Comparison of ENCODE assay signal across 28 cellular contexts in genomic region chr18:35128675-35129074, GRCh38.
DNase-seq lines count a peak whose midpoint lies in the region; ATAC-seq and TF ChIP-seq lines count a peak whose summit lies in the region.
"Had no signal": no experiment of that assay in that cellular context is flagged by ENCODE, and none has a peak within 500 bp of the region (broad histone marks: within the 10 kb centered on the region; RNA-seq: fewer than 3 reads in every experiment).

No MANE protein-coding gene starts in this region.

- peaks cover 74% of the 10 kb centered on the region for H3K4me1 ChIP-seq in left ventricle myocardium inferior
- peaks cover 0 to 42% of the 10 kb centered on the region in 2 donors for H3K4me1 ChIP-seq in right atrium auricular region
- H3K4me1 ChIP-seq: Caco-2 had no signal

- intact Hi-C loops in left ventricle myocardium inferior (cut with micrococcal nuclease): no loop called here
- intact Hi-C loops in activated T-helper 2 cell treated with anti-CD3 and anti-CD28 coated beads, Interferon-gamma antibody, Interleukin-2, Interleukin-4, amounts not matched to agents 10 μg/mL and 5 μg/mL and 100 μg/mL, durations not matched to agents 14 hours and 24 hours and 36 hours (cut with micrococcal nuclease): no loop called here
- intact Hi-C loops in Calu3 (cut with micrococcal nuclease; ENCODE audit: unreplicated experiment): loop anchor here (5.0 kb wide), 1 partner anchor 121 kb away; no protein-coding TSS in a partner anchor

- no peak overlapping the region for H3K4me3 ChIP-seq in left ventricle myocardium inferior
- no peak overlapping the region for H3K4me3 ChIP-seq in right atrium auricular region
- H3K4me3 ChIP-seq: GM12878, SK-N-MC had no signal

- H3K27ac ChIP-seq in left ventricle myocardium inferior (replicated peaks) (peak overlapping the region; percentile 74), right atrium auricular region (no peak overlapping the region)
- H3K27ac ChIP-seq: SK-N-MC had no signal

- peaks cover 44% of the 10 kb centered on the region for H3K36me3 Mint-ChIP-seq in activated T-helper 2 cell treated with anti-CD3 and anti-CD28 coated beads, Interferon-gamma antibody, Interleukin-2, Interleukin-4, amounts not matched to agents 10 μg/mL and 5 μg/mL and 100 μg/mL, durations not matched to agents 14 hours and 24 hours and 36 hours (ENCODE audit: low read depth)
- peaks cover 11% of the 10 kb centered on the region for H3K36me3 Mint-ChIP-seq in glutamatergic neuron (ENCODE audit: unreplicated experiment)
- H3K36me3 Mint-ChIP-seq in stimulated activated effector memory CD8-positive, alpha-beta T cell treated with anti-CD3 and anti-CD28 coated beads, Interleukin-12 subunit alpha, Interleukin-12 subunit beta, amount 100 ng/mL, for 72 hours: peaks cover 57% of the 10 kb centered on the region
- H3K36me3 Mint-ChIP-seq in Calu3 (ENCODE audit: insufficient read depth, unreplicated experiment): peaks cover 5% of the 10 kb centered on the region

- no peak for TF ChIP-seq CTCF in left ventricle myocardium inferior (IDR thresholded peaks at IDR 0.05; ENCODE audit: borderline replicate concordance)
- TF ChIP-seq CTCF in right atrium auricular region (IDR thresholded peaks at IDR 0.05): no peak
- TF ChIP-seq CTCF in glutamatergic neuron (IDR thresholded peaks at IDR 0.05; ENCODE audit: partially characterized antibody, unreplicated experiment): no peak
- no peak for TF ChIP-seq CTCF in Calu3 (IDR thresholded peaks at IDR 0.05; ENCODE audit: unreplicated experiment)

- H3K4me3 Mint-ChIP-seq in activated T-helper 2 cell treated with anti-CD3 and anti-CD28 coated beads, Interferon-gamma antibody, Interleukin-2, Interleukin-4, amounts not matched to agents 10 μg/mL and 5 μg/mL and 100 μg/mL, durations not matched to agents 14 hours and 24 hours and 36 hours (ENCODE audit: low read depth): no peak overlapping the region
- H3K4me3 Mint-ChIP-seq in glutamatergic neuron (ENCODE audit: unreplicated experiment) (no peak overlapping the region), Calu3 (ENCODE audit: low read depth, unreplicated experiment) (no peak overlapping the region)
- H3K4me3 Mint-ChIP-seq in stimulated activated effector memory CD8-positive, alpha-beta T cell treated with anti-CD3 and anti-CD28 coated beads, Interleukin-12 subunit alpha, Interleukin-12 subunit beta, amount 100 ng/mL, for 72 hours: no peak overlapping the region
- H3K4me3 Mint-ChIP-seq: CD8-positive, alpha-beta T cell; H9 had no signal

- no TSS peak for BruUV-seq in Calu3 (replicated peaks; lab: Mats Ljungman, UMichigan)

- H3K36me3 ChIP-seq in left ventricle myocardium inferior (peaks cover 50% of the 10 kb centered on the region), right atrium auricular region (peaks cover 50% of the 10 kb centered on the region)

- H3K4me1 Mint-ChIP-seq in activated T-helper 2 cell treated with anti-CD3 and anti-CD28 coated beads, Interferon-gamma antibody, Interleukin-2, Interleukin-4, amounts not matched to agents 10 μg/mL and 5 μg/mL and 100 μg/mL, durations not matched to agents 14 hours and 24 hours and 36 hours (ENCODE audit: low read depth): no peaks in the 10 kb centered on the region
- H3K4me1 Mint-ChIP-seq in glutamatergic neuron (ENCODE audit: low read depth, unreplicated experiment): peaks cover 30% of the 10 kb centered on the region
- H3K4me1 Mint-ChIP-seq in stimulated activated effector memory CD8-positive, alpha-beta T cell treated with anti-CD3 and anti-CD28 coated beads, Interleukin-12 subunit alpha, Interleukin-12 subunit beta, amount 100 ng/mL, for 72 hours: peaks cover 13% of the 10 kb centered on the region
- H3K4me1 Mint-ChIP-seq in Calu3 (ENCODE audit: low read depth, unreplicated experiment): no peaks in the 10 kb centered on the region

- DNase-seq in left ventricle myocardium inferior: no peak
- no peak for DNase-seq in right atrium auricular region (ENCODE audit: low spot score)
- no peak for DNase-seq in activated T-helper 2 cell treated with anti-CD3 and anti-CD28 coated beads, Interferon-gamma antibody, Interleukin-2, Interleukin-4, amounts not matched to agents 10 μg/mL and 5 μg/mL and 100 μg/mL, durations not matched to agents 14 hours and 24 hours and 36 hours (ENCODE audit: low spot score)
- no peak for DNase-seq in glutamatergic neuron
- DNase-seq in stimulated activated effector memory CD8-positive, alpha-beta T cell treated with anti-CD3 and anti-CD28 coated beads, Interleukin-12 subunit alpha, Interleukin-12 subunit beta, amount 100 ng/mL, for 72 hours (ENCODE audit: low spot score in 2 of 2): no peak
- DNase-seq in NCI-H2081 treated with DMSO at 0.1 percent for 48 hours (lab: John Stamatoyannopoulos, UW): no peak
- DNase-seq in Calu3: no peak
- DNase-seq in activated CD8-positive, alpha-beta memory T cell treated with anti-CD3 and anti-CD28 coated beads, Interleukin-2, amount 50 U/mL, for 48 hours: no peak
- DNase-seq: C1 segment of cervical spinal cord; Caco-2; CD8-positive, alpha-beta T cell; DMS 273 treated with DMSO at 0.1 percent for 48 hours; DMS79; EL; GDM1; H9; KBM-7; MV-4-11; NCI-H1105 treated with DMSO at 0.1 percent for 48 hours; NCI-H146; NCI-H1930; NCI-H446; NCI-H524 treated with DMSO at 0.1 percent for 48 hours; NCI-H774; SIG-M5 had no signal

- no peaks in the 10 kb centered on the region for H3K27me3 ChIP-seq in left ventricle myocardium inferior (ENCODE audit: low read depth)
- H3K27me3 ChIP-seq in right atrium auricular region: no peaks in the 10 kb centered on the region

- peak overlapping the region; percentile 31 for H3K27ac Mint-ChIP-seq in activated T-helper 2 cell treated with anti-CD3 and anti-CD28 coated beads, Interferon-gamma antibody, Interleukin-2, Interleukin-4, amounts not matched to agents 10 μg/mL and 5 μg/mL and 100 μg/mL, durations not matched to agents 14 hours and 24 hours and 36 hours
- H3K27ac Mint-ChIP-seq in glutamatergic neuron (ENCODE audit: unreplicated experiment) (peak overlapping the region; percentile 18), Calu3 (ENCODE audit: unreplicated experiment) (no peak overlapping the region)
- peak overlapping the region; percentile 64 for H3K27ac Mint-ChIP-seq in stimulated activated effector memory CD8-positive, alpha-beta T cell treated with anti-CD3 and anti-CD28 coated beads, Interleukin-12 subunit alpha, Interleukin-12 subunit beta, amount 100 ng/mL, for 72 hours
- H3K27ac Mint-ChIP-seq: CD8-positive, alpha-beta T cell had no signal

- H3K9me3 ChIP-seq in left ventricle myocardium inferior (replicated peaks) (no peaks in the 10 kb centered on the region), right atrium auricular region (no peaks in the 10 kb centered on the region)
- H3K9me3 ChIP-seq: Caco-2 had no signal

- no peak for ATAC-seq in stimulated activated effector memory CD8-positive, alpha-beta T cell treated with anti-CD3 and anti-CD28 coated beads, Interleukin-12 subunit alpha, Interleukin-12 subunit beta, amount 100 ng/mL, for 72 hours
- ATAC-seq: CD8-positive, alpha-beta T cell; GM12878; HepG2 had no signal

- peaks cover 7% of the 10 kb centered on the region for H3K9me3 Mint-ChIP-seq in activated T-helper 2 cell treated with anti-CD3 and anti-CD28 coated beads, Interferon-gamma antibody, Interleukin-2, Interleukin-4, amounts not matched to agents 10 μg/mL and 5 μg/mL and 100 μg/mL, durations not matched to agents 14 hours and 24 hours and 36 hours
- H3K9me3 Mint-ChIP-seq in glutamatergic neuron (ENCODE audit: unreplicated experiment) (peaks cover 10% of the 10 kb centered on the region), Calu3 (ENCODE audit: low read depth, unreplicated experiment) (no peaks in the 10 kb centered on the region)
- peaks cover 4% of the 10 kb centered on the region for H3K9me3 Mint-ChIP-seq in stimulated activated effector memory CD8-positive, alpha-beta T cell treated with anti-CD3 and anti-CD28 coated beads, Interleukin-12 subunit alpha, Interleukin-12 subunit beta, amount 100 ng/mL, for 72 hours
- H3K9me3 Mint-ChIP-seq: CD8-positive, alpha-beta T cell; H9 had no signal

- no peaks in the 10 kb centered on the region for H3K27me3 Mint-ChIP-seq in activated T-helper 2 cell treated with anti-CD3 and anti-CD28 coated beads, Interferon-gamma antibody, Interleukin-2, Interleukin-4, amounts not matched to agents 10 μg/mL and 5 μg/mL and 100 μg/mL, durations not matched to agents 14 hours and 24 hours and 36 hours (ENCODE audit: low read depth)
- H3K27me3 Mint-ChIP-seq in glutamatergic neuron (ENCODE audit: unreplicated experiment): peaks cover 4% of the 10 kb centered on the region
- H3K27me3 Mint-ChIP-seq in Calu3 (ENCODE audit: unreplicated experiment): no peaks in the 10 kb centered on the region

- CTCF ChIA-PET in Calu3 (lab: Charles Lee): no interaction called here
